ENCODE assay signal across 1 cellular context in genomic region chr6:73653571-73654424, GRCh38.
TF ChIP-seq lines count a peak whose summit lies in the region.

TSS of gene SLC17A5 (minus strand) at chr6:73653992. CDS start at chr6:73653886, 106 bp downstream.

TF ChIP-seq in WTC11, 78 proteins besides CTCF, POLR2A, EP300 and RAD21 (continued from another document):
- TF ChIP-seq PRDM15 (CRISPR knock-in tag; IDR thresholded peaks at IDR 0.05) (0 out of 2 replicates have a peak, but pooled peaks have one; percentile 6), ZNF425 (CRISPR knock-in tag; conservative IDR thresholded peaks at IDR 0.05) (no peak), FOXP1 (CRISPR knock-in tag; IDR thresholded peaks at IDR 0.05; ENCODE audit: borderline replicate concordance) (no peak), SMAD3 (CRISPR knock-in tag; IDR thresholded peaks at IDR 0.05; ENCODE audit: borderline replicate concordance) (0 out of 2 replicates have a peak, but pooled peaks have one; percentile 51), TEAD1 (CRISPR knock-in tag; IDR thresholded peaks at IDR 0.05) (peak; percentile 74), CBFB (CRISPR knock-in tag; IDR thresholded peaks at IDR 0.05; ENCODE audit: low read depth) (peak; percentile 74), SP1 (CRISPR knock-in tag; conservative IDR thresholded peaks at IDR 0.05) (peak; percentile 95), CREM (CRISPR knock-in tag; IDR thresholded peaks at IDR 0.05) (peak; percentile 61; the same call in 1 of the 2 replicates), RORB (CRISPR knock-in tag; IDR thresholded peaks at IDR 0.05) (no peak), MYBL2 (CRISPR knock-in tag; IDR thresholded peaks at IDR 0.05) (peak; percentile 84), ETV6 (CRISPR knock-in tag; IDR thresholded peaks at IDR 0.05) (peak; percentile 38), TP53 (CRISPR knock-in tag; IDR thresholded peaks at IDR 0.05) (0 out of 2 replicates have a peak, but pooled peaks have one; percentile 62)
